ENCODE assay signal across 2 cellular contexts in the genomic region with DNA sequence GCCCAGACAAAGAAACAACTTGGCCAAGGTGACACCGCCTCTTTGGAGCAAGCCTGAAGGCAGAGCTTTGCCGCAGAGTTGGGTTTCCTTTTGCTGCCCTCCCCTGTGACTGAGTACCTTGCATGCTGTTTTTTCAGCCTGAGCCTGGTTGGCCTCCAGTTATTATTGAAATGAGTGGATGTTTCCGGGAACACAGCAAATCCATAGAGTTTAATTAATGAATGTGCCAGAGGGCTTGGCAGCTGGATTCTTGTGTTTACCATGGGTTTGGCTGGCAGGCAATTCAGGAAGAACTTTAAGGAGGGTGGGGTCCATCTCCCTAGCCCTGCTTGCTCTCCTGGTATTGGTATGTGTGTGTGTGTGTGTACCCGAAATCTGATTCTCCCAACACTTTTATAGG.
A peak's percentile ranks its signal among the peaks of the same experiment; 100 is the strongest.
TF ChIP-seq lines count a peak whose summit lies in the region.

No MANE protein-coding gene starts in this region.

TF ChIP-seq in liver, 16 proteins besides CTCF, POLR2A, EP300 and RAD21 (continued from another document):
- TF ChIP-seq, protein P1, sequence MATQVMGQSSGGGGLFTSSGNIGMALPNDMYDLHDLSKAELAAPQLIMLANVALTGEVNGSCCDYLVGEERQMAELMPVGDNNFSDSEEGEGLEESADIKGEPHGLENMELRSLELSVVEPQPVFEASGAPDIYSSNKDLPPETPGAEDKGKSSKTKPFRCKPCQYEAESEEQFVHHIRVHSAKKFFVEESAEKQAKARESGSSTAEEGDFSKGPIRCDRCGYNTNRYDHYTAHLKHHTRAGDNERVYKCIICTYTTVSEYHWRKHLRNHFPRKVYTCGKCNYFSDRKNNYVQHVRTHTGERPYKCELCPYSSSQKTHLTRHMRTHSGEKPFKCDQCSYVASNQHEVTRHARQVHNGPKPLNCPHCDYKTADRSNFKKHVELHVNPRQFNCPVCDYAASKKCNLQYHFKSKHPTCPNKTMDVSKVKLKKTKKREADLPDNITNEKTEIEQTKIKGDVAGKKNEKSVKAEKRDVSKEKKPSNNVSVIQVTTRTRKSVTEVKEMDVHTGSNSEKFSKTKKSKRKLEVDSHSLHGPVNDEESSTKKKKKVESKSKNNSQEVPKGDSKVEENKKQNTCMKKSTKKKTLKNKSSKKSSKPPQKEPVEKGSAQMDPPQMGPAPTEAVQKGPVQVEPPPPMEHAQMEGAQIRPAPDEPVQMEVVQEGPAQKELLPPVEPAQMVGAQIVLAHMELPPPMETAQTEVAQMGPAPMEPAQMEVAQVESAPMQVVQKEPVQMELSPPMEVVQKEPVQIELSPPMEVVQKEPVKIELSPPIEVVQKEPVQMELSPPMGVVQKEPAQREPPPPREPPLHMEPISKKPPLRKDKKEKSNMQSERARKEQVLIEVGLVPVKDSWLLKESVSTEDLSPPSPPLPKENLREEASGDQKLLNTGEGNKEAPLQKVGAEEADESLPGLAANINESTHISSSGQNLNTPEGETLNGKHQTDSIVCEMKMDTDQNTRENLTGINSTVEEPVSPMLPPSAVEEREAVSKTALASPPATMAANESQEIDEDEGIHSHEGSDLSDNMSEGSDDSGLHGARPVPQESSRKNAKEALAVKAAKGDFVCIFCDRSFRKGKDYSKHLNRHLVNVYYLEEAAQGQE (IDR thresholded peaks at IDR 0.05) = no peak
- TF ChIP-seq RXRA (IDR thresholded peaks at IDR 0.05) (peak in 1 of 2 donors; percentile 9), FOXA1 (IDR thresholded peaks at IDR 0.05) (no peak), SP1 (IDR thresholded peaks at IDR 0.05) (no peak), YY1 (IDR thresholded peaks at IDR 0.05) (no peak), HNF4A (conservative IDR thresholded peaks at IDR 0.05) (no peak)
- TF ChIP-seq, protein P2, sequence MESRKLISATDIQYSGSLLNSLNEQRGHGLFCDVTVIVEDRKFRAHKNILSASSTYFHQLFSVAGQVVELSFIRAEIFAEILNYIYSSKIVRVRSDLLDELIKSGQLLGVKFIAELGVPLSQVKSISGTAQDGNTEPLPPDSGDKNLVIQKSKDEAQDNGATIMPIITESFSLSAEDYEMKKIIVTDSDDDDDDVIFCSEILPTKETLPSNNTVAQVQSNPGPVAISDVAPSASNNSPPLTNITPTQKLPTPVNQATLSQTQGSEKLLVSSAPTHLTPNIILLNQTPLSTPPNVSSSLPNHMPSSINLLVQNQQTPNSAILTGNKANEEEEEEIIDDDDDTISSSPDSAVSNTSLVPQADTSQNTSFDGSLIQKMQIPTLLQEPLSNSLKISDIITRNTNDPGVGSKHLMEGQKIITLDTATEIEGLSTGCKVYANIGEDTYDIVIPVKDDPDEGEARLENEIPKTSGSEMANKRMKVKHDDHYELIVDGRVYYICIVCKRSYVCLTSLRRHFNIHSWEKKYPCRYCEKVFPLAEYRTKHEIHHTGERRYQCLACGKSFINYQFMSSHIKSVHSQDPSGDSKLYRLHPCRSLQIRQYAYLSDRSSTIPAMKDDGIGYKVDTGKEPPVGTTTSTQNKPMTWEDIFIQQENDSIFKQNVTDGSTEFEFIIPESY (IDR thresholded peaks at IDR 0.05) = no peak

TF ChIP-seq in HepG2, 621 proteins besides CTCF, POLR2A, EP300 and RAD21 (continued from another document):
- no peak for TF ChIP-seq IRF9 (CRISPR knock-in tag; IDR thresholded peaks at IDR 0.05; ENCODE audit: borderline replicate concordance)
- no peak for TF ChIP-seq MEIS2 (CRISPR knock-in tag; IDR thresholded peaks at IDR 0.05)
- no peak for TF ChIP-seq MEF2D (CRISPR knock-in tag; IDR thresholded peaks at IDR 0.05)
- no peak for TF ChIP-seq SAP130 (CRISPR knock-in tag; IDR thresholded peaks at IDR 0.05; ENCODE audit: low read depth)
- TF ChIP-seq ZNF703 (CRISPR knock-in tag; IDR thresholded peaks at IDR 0.05; ENCODE audit: borderline replicate concordance) = no peak
- no peak for TF ChIP-seq ZNF644 (CRISPR knock-in tag; IDR thresholded peaks at IDR 0.05; ENCODE audit: low read depth)
- TF ChIP-seq ZSCAN30 (CRISPR knock-in tag; IDR thresholded peaks at IDR 0.05) = no peak
- no peak for TF ChIP-seq MIER3 (CRISPR knock-in tag; IDR thresholded peaks at IDR 0.05; ENCODE audit: borderline replicate concordance)
